7 cellular contexts compared by ENCODE assay signal in the genomic region with DNA sequence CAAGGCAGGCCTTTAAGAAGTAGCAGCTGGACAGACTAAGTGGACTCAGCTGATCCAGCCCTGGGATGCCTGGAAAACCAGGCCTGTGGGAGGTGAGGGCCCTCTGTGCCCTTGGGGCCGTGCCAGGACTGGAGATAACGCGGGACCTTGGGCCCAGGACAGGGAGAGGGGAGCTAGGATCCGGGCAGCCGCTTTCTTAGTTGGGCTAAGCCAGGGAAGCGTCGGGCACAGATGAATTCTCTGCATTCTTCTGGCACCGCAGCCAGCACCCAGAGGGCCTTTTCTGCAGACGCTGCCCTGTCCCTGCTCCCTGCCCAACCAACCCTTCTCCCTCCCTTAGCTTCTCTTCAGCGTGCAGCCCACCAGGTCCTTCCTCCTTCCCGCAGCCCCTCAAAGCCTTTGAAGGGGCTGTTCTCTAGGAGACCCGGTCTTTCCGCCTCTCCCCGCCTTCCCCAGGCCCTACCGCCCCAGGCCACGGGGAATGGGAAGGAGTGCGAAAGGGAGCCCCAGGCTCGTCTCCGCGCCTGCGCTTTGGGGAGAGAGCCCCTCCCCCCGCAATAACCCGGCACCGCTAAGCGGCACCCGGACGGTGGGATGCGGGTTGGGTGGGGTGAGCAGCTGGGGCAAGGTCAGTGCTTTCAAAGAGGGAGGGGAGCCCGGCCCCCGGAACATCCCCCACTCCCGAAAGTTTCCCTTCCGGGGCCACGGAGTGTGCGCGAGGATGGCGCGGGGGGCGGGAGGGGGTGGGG. TPM values are rescaled to one million over a fixed set of nuclear protein-coding genes. Genes with fewer than 3 reads are reported as not detected.
DNase-seq lines count a peak whose midpoint lies in the region; ATAC-seq, FAIRE-seq and TF ChIP-seq lines count a peak whose summit lies in the region.

No MANE protein-coding gene starts in this region.

- H3K9me3 ChIP-seq in RWPE2 (ENCODE audit: severe bottlenecking) (no peaks in the 10 kb centered on the region), heart left ventricle (no peaks in the 10 kb centered on the region), pancreas (no peaks in the 10 kb centered on the region)

- 1 to 3% (median 2%) methylated on average over 20 to 38 of the region's 38 CpGs for WGBS in heart left ventricle, 4 donors
- WGBS in pancreas, 2 donors: 1 to 2% methylated on average over 32 to 37 of the region's 38 CpGs

- H3K27me3 ChIP-seq in RWPE2 (ENCODE audit: insufficient read depth, poor library complexity, severe bottlenecking): no peaks in the 10 kb centered on the region
- no peaks in the 10 kb centered on the region for H3K27me3 ChIP-seq in heart left ventricle
- H3K27me3 ChIP-seq in pancreas: no peaks in the 10 kb centered on the region

- H3K4me1 ChIP-seq in RWPE2 (ENCODE audit: insufficient read depth, poor library complexity, severe bottlenecking) (peaks cover 17% of the 10 kb centered on the region), heart left ventricle (peaks cover 6 to 60% (median 47%) of the 10 kb centered on the region in 12 donors), pancreas (peaks cover 0 to 4% (median 3%) of the 10 kb centered on the region in 3 donors)

- H3K4me3 ChIP-seq in RWPE2 (ENCODE audit: severe bottlenecking): peak overlapping the region; percentile 48
- H3K4me3 ChIP-seq in heart left ventricle: peak overlapping the region; percentile 72 to 98 (median 90)
- peak overlapping the region; percentile 51 to 87 (median 73) for H3K4me3 ChIP-seq in pancreas

- peak in 1 of 2 donors; percentile 16 for TF ChIP-seq POLR2A in heart left ventricle (IDR thresholded peaks at IDR 0.05)

- FAIRE-seq in pancreas (lab: Jason Lieb, UNC): no peak

- intact Hi-C loops in heart left ventricle (cut with DNase I) (no loop called here), pancreas (cut with DNase I) (no loop called here)

- H3K36me3 ChIP-seq in RWPE2 (ENCODE audit: low read depth) (no peaks in the 10 kb centered on the region), heart left ventricle (peaks cover 0 to 2% (median 0%) of the 10 kb centered on the region in 9 donors), pancreas (no peaks in the 10 kb centered on the region)

- DNase-seq in GM10266 (ENCODE audit: extremely low spot score): peak; percentile 65
- peak; percentile 67 for DNase-seq in RWPE2 (ENCODE audit: low spot score)
- peak; percentile 45 for DNase-seq in amniotic stem cell (lab: John Stamatoyannopoulos, UW)
- peak; percentile 74 to 91 (median 83) for DNase-seq in heart left ventricle
- DNase-seq in pancreas: peak; percentile 65 to 91 (median 74)
- DNase-seq in GOT3 (lab: John Stamatoyannopoulos, UW): no peak

- TF ChIP-seq CTCF in GM10266 (IDR thresholded peaks at IDR 0.05; ENCODE audit: control insufficient read depth, insufficient read depth, low read depth, missing control alignments): no peak
- no peak for TF ChIP-seq CTCF in RWPE2 (IDR thresholded peaks at IDR 0.05; ENCODE audit: poor library complexity, severe bottlenecking)
- no peak for TF ChIP-seq CTCF in heart left ventricle (IDR thresholded peaks at IDR 0.05)
- TF ChIP-seq CTCF in pancreas (IDR thresholded peaks at IDR 0.05): no peak

- peak; percentile 3 for ATAC-seq in HG03571 (IDR thresholded peaks at IDR 0.05; ENCODE audit: unreplicated experiment)
- ATAC-seq in RWPE2 (ENCODE audit: low read depth): peak; percentile 43
- peak; percentile 46 to 64 (median 59) for ATAC-seq in heart left ventricle
- peak; percentile 63 to 79 (median 68) for ATAC-seq in pancreas

- H3K27ac ChIP-seq in RWPE2 (ENCODE audit: poor library complexity, severe bottlenecking) (peak overlapping the region; percentile 65), heart left ventricle (peak overlapping the region; percentile 89 to 99 (median 96)), pancreas (peak overlapping the region; percentile 60 to 80 (median 73))

RNA-seq across cellular contexts. Expression of gene NCKAP5L, which starts 0.7 kb away (rescaled TPM):
- 10 to 100 TPM; 14.1 to 35.0 (median 25.0) TPM for total RNA-seq in heart left ventricle
- 10 to 100 TPM; 19.4 to 27.7 TPM for polyA plus RNA-seq in heart left ventricle
- total RNA-seq in pancreas: 10 to 100 TPM in 1 of 6 donors, 1 to 10 TPM in 5; 4.1 to 14.1 (median 6.1) TPM
- 10 to 100 TPM in 1 of 2 donors, 1 to 10 TPM in 1; 9.8 to 18.3 TPM for polyA plus RNA-seq in pancreas

RNA-seq across cellular contexts. Expression of gene BCDIN3D, which starts 15.4 kb away (rescaled TPM):
- 1 to 10 TPM; 1.7 to 3.9 (median 2.4) TPM for total RNA-seq in heart left ventricle
- 1 to 10 TPM; 1.6 to 2.2 TPM for polyA plus RNA-seq in heart left ventricle
- 1 to 10 TPM; 2.1 to 4.8 (median 3.8) TPM for total RNA-seq in pancreas
- polyA plus RNA-seq in pancreas: 1 to 10 TPM; 2.0 to 2.5 TPM

Comparison
In these comparisons a context has a peak if more than half of its experiments do, and no peak if none do; other contexts are left out.
1. ATAC-seq: peak in every context shown above with its lines; median percentile 68 in pancreas; 59 in heart left ventricle; 43 in RWPE2; 3 in HG03571.